8 cellular contexts compared by ENCODE assay signal in genomic region chrX:130401415-130402210, GRCh38. TPM values are rescaled to one million over a fixed set of nuclear protein-coding genes. Genes with fewer than 3 reads are reported as not detected.
DNase-seq lines count a peak whose midpoint lies in the region; ATAC-seq and TF ChIP-seq lines count a peak whose summit lies in the region.

Gene RBMX2 (plus strand): TSS chrX:130401987. CDS start chrX:130402033, 46 bp downstream.

- intact Hi-C loops in ascending aorta (cut with DNase I) = loop anchor here (5.0 kb wide), 1 partner anchor 501 kb away; the partner anchor contains the start of gene ENOX2
- intact Hi-C loops in right cardiac atrium (cut with DNase I) = no loop called here

- peaks cover 5% of the 10 kb centered on the region for H3K27me3 Mint-ChIP-seq in T-helper 2 cell treated with Interferon-gamma antibody and Interleukin-4, amounts not matched to agents 5 μg/mL and 100 μg/mL, for 36 hours (ENCODE audit: low read depth)

- peaks cover 8% of the 10 kb centered on the region for H3K36me3 Mint-ChIP-seq in T-helper 2 cell treated with Interferon-gamma antibody and Interleukin-4, amounts not matched to agents 5 μg/mL and 100 μg/mL, for 36 hours (ENCODE audit: low read depth)

- H3K9me3 ChIP-seq in ascending aorta (no peaks in the 10 kb centered on the region), right cardiac atrium (ENCODE audit: control insufficient read depth, low read length) (no peaks in the 10 kb centered on the region)

- H3K4me3 Mint-ChIP-seq in T-helper 2 cell treated with Interferon-gamma antibody and Interleukin-4, amounts not matched to agents 5 μg/mL and 100 μg/mL, for 36 hours = peak within 1 kb of the TSS; percentile 98

- peaks cover 9% of the 10 kb centered on the region for H3K4me1 Mint-ChIP-seq in T-helper 2 cell treated with Interferon-gamma antibody and Interleukin-4, amounts not matched to agents 5 μg/mL and 100 μg/mL, for 36 hours (ENCODE audit: low read depth)

- H3K27ac ChIP-seq in ascending aorta (peak within 1 kb of the TSS; percentile 82 to 87), right cardiac atrium (ENCODE audit: low read length) (peak within 1 kb of the TSS; percentile 96), rectal smooth muscle tissue (ENCODE audit: low read depth, low read length) (peak within 1 kb of the TSS; percentile 76)

- H3K4me1 ChIP-seq in ascending aorta (peaks cover 0 to 2% of the 10 kb centered on the region in 2 donors), right cardiac atrium (ENCODE audit: control insufficient read depth, insufficient read depth, low read length) (no peaks in the 10 kb centered on the region), rectal smooth muscle tissue (ENCODE audit: control insufficient read depth, insufficient read depth, low read length) (peaks cover 2% of the 10 kb centered on the region)

- peak within 1 kb of the TSS; percentile 70 for H3K9ac ChIP-seq in rectal smooth muscle tissue (ENCODE audit: low read length)

- H3K27me3 ChIP-seq in ascending aorta = no peaks in the 10 kb centered on the region
- no peaks in the 10 kb centered on the region for H3K27me3 ChIP-seq in right cardiac atrium (ENCODE audit: control insufficient read depth, insufficient read depth)
- no peaks in the 10 kb centered on the region for H3K27me3 ChIP-seq in rectal smooth muscle tissue (ENCODE audit: control insufficient read depth, insufficient read depth, low read length)

- DNase-seq in NCI-H146 (lab: John Stamatoyannopoulos, UW) (peak; percentile 76), ascending aorta (ENCODE audit: low spot score in 2 of 2) (peak; percentile 16 to 80), right cardiac atrium (peak; percentile 77 to 91 (median 91)), OCI-M2 (lab: John Stamatoyannopoulos, UW; ENCODE audit: unreplicated experiment) (no peak)
- DNase-seq in T-helper 2 cell treated with Interferon-gamma antibody and Interleukin-4, amounts not matched to agents 5 μg/mL and 100 μg/mL, for 36 hours (ENCODE audit: low spot score) = peak; percentile 73

- H3K4me3 ChIP-seq in ascending aorta (peak within 1 kb of the TSS; percentile 55 to 74), right cardiac atrium (ENCODE audit: low read length) (peak within 1 kb of the TSS; percentile 93), rectal smooth muscle tissue (ENCODE audit: low read length) (peak within 1 kb of the TSS; percentile 86)

- no peaks in the 10 kb centered on the region for H3K9me3 Mint-ChIP-seq in T-helper 2 cell treated with Interferon-gamma antibody and Interleukin-4, amounts not matched to agents 5 μg/mL and 100 μg/mL, for 36 hours

- no peak for TF ChIP-seq CTCF in ascending aorta (IDR thresholded peaks at IDR 0.05)

- H3K36me3 ChIP-seq in ascending aorta (peaks cover 0 to 6% of the 10 kb centered on the region in 2 donors), rectal smooth muscle tissue (ENCODE audit: control insufficient read depth, insufficient read depth, low read length) (no peaks in the 10 kb centered on the region)

- WGBS in right cardiac atrium = under 1% methylated on average over 45 of the region's 47 CpGs

- peak within 1 kb of the TSS; percentile 90 for H3K27ac Mint-ChIP-seq in T-helper 2 cell treated with Interferon-gamma antibody and Interleukin-4, amounts not matched to agents 5 μg/mL and 100 μg/mL, for 36 hours

- ATAC-seq in GM18499 (IDR thresholded peaks at IDR 0.05; ENCODE audit: insufficient read depth, unreplicated experiment) (peak; percentile 57), HG02870 (IDR thresholded peaks at IDR 0.05; ENCODE audit: unreplicated experiment) (peak; percentile 90), right cardiac atrium (peak; percentile 98 to 99)

RNA-seq across cellular contexts. Expression of gene RBMX2, which starts in this region (rescaled TPM):
- total RNA-seq in ascending aorta (0.75 TPM), right cardiac atrium (10 to 100 TPM; 12.6 to 14.6 (median 14.0) TPM)
- polyA plus RNA-seq in right cardiac atrium = 13.1 TPM

Comparison
In these comparisons a context has a peak if more than half of its experiments do, and no peak if none do; other contexts are left out.
1. Peak in DNase-seq, H3K4me3 ChIP-seq and H3K27ac ChIP-seq in ascending aorta; RNA of the gene not detected or under 1 TPM.